13 cellular contexts compared by ENCODE assay signal in genomic region chr3:142944346-142944745, GRCh38. TPM values are rescaled to one million over a fixed set of nuclear protein-coding genes. Genes with fewer than 3 reads are reported as not detected.
A peak's percentile ranks its signal among the peaks of the same experiment; 100 is the strongest.
DNase-seq lines count a peak whose midpoint lies in the region; ATAC-seq lines count a peak whose summit lies in the region.
"Had no signal": no experiment of that assay in that cellular context is flagged by ENCODE, and none has a peak within 500 bp of the region (broad histone marks: within the 10 kb centered on the region; RNA-seq: fewer than 3 reads in every experiment).

No MANE protein-coding gene starts in this region.

- H3K27me3 ChIP-seq in CD4-positive, alpha-beta memory T cell (ENCODE audit: insufficient read depth, low read length), result no peaks in the 10 kb centered on the region

- no peaks in the 10 kb centered on the region for H3K36me3 ChIP-seq in CD4-positive, alpha-beta memory T cell (ENCODE audit: insufficient read depth, low read length)
- H3K36me3 ChIP-seq: SJCRH30 had no signal

- peak; percentile 76 for ATAC-seq in GM19455 (IDR thresholded peaks at IDR 0.05; ENCODE audit: unreplicated experiment)
- peak; percentile 62 for ATAC-seq in HG03342 (IDR thresholded peaks at IDR 0.05; ENCODE audit: unreplicated experiment)

- H3K9me3 ChIP-seq in CD4-positive, alpha-beta memory T cell (ENCODE audit: control insufficient read depth in 1 of 2, low read length in 2 of 2), result no peaks in the 10 kb centered on the region
- H3K9me3 ChIP-seq: SJCRH30 had no signal

- CTCF ChIA-PET in CD4-positive, alpha-beta memory T cell (lab: Charles Lee; ENCODE audit: partially characterized antibody), result interaction anchor here (1.0 to 2.2 kb wide), 3 partner anchors 14 to 61 kb away, joined by 3 to 5 read pairs (median 3); partner anchors contain the start of gene U2SURP

- DNase-seq in CD4-positive, alpha-beta memory T cell, result peak in 1 of 5 donors; percentile 16
- DNase-seq in activated T-helper 2 cell treated with anti-CD3 and anti-CD28 coated beads, Interferon-gamma antibody, Interleukin-2, Interleukin-4, amounts not matched to agents 10 μg/mL and 5 μg/mL and 100 μg/mL, durations not matched to agents 14 hours and 24 hours and 36 hours (ENCODE audit: low spot score), result no peak
- DNase-seq in NCI-H524 (lab: John Stamatoyannopoulos, UW) (no peak), NAMALWA (ENCODE audit: low spot score) (no peak), globus pallidus (ENCODE audit: low spot score) (no peak), NCI-H2227 (lab: John Stamatoyannopoulos, UW; ENCODE audit: unreplicated experiment) (no peak)
- DNase-seq: NCI-H1436 treated with DMSO at 0.1 percent for 48 hours; SJCRH30; stimulated activated CD4-positive, alpha-beta T cell treated with anti-CD3 and anti-CD28 coated beads, Interleukin-4, amount 100 ng/mL, for 4 hours had no signal

- peaks cover 16 to 21% (median 16%) of the 10 kb centered on the region in 4 donors for H3K4me1 Mint-ChIP-seq in CD4-positive, alpha-beta memory T cell
- H3K4me1 Mint-ChIP-seq in activated T-helper 2 cell treated with anti-CD3 and anti-CD28 coated beads, Interferon-gamma antibody, Interleukin-2, Interleukin-4, amounts not matched to agents 10 μg/mL and 5 μg/mL and 100 μg/mL, durations not matched to agents 14 hours and 24 hours and 36 hours (ENCODE audit: low read depth), result peaks cover 15% of the 10 kb centered on the region

- H3K4me3 Mint-ChIP-seq in CD4-positive, alpha-beta memory T cell, result peak overlapping the region; percentile 67 to 82 (median 75)
- peak overlapping the region; percentile 0 for H3K4me3 Mint-ChIP-seq in activated T-helper 2 cell treated with anti-CD3 and anti-CD28 coated beads, Interferon-gamma antibody, Interleukin-2, Interleukin-4, amounts not matched to agents 10 μg/mL and 5 μg/mL and 100 μg/mL, durations not matched to agents 14 hours and 24 hours and 36 hours (ENCODE audit: low read depth)
- H3K4me3 Mint-ChIP-seq: stimulated activated naive CD8-positive, alpha-beta T cell treated with anti-CD3 and anti-CD28 coated beads, Interleukin-15, Interleukin-2, amounts not matched to agents 100 ng/mL and 50 ng/mL, for 24 hours had no signal

- intact Hi-C loops in CD4-positive, alpha-beta memory T cell (cut with micrococcal nuclease), result no loop called here
- intact Hi-C loops in activated T-helper 2 cell treated with anti-CD3 and anti-CD28 coated beads, Interferon-gamma antibody, Interleukin-2, Interleukin-4, amounts not matched to agents 10 μg/mL and 5 μg/mL and 100 μg/mL, durations not matched to agents 14 hours and 24 hours and 36 hours (cut with micrococcal nuclease), result no loop called here

- no peaks in the 10 kb centered on the region for H3K36me3 Mint-ChIP-seq in CD4-positive, alpha-beta memory T cell
- H3K36me3 Mint-ChIP-seq in activated T-helper 2 cell treated with anti-CD3 and anti-CD28 coated beads, Interferon-gamma antibody, Interleukin-2, Interleukin-4, amounts not matched to agents 10 μg/mL and 5 μg/mL and 100 μg/mL, durations not matched to agents 14 hours and 24 hours and 36 hours (ENCODE audit: low read depth), result no peaks in the 10 kb centered on the region

- H3K27ac Mint-ChIP-seq in CD4-positive, alpha-beta memory T cell, result peak overlapping the region in 6 of 7 donors; percentile 8 to 85 (median 62)
- H3K27ac Mint-ChIP-seq in activated T-helper 2 cell treated with anti-CD3 and anti-CD28 coated beads, Interferon-gamma antibody, Interleukin-2, Interleukin-4, amounts not matched to agents 10 μg/mL and 5 μg/mL and 100 μg/mL, durations not matched to agents 14 hours and 24 hours and 36 hours, result no peak overlapping the region
- H3K27ac Mint-ChIP-seq: stimulated activated naive CD8-positive, alpha-beta T cell treated with anti-CD3 and anti-CD28 coated beads, Interleukin-15, Interleukin-2, amounts not matched to agents 100 ng/mL and 50 ng/mL, for 24 hours had no signal

- no peaks in the 10 kb centered on the region for H3K9me3 Mint-ChIP-seq in CD4-positive, alpha-beta memory T cell
- H3K9me3 Mint-ChIP-seq in activated T-helper 2 cell treated with anti-CD3 and anti-CD28 coated beads, Interferon-gamma antibody, Interleukin-2, Interleukin-4, amounts not matched to agents 10 μg/mL and 5 μg/mL and 100 μg/mL, durations not matched to agents 14 hours and 24 hours and 36 hours, result no peaks in the 10 kb centered on the region
- H3K9me3 Mint-ChIP-seq: stimulated activated naive CD8-positive, alpha-beta T cell treated with anti-CD3 and anti-CD28 coated beads, Interleukin-15, Interleukin-2, amounts not matched to agents 100 ng/mL and 50 ng/mL, for 24 hours had no signal

- peaks cover 15 to 21% of the 10 kb centered on the region in 2 donors for H3K27me3 Mint-ChIP-seq in CD4-positive, alpha-beta memory T cell
- H3K27me3 Mint-ChIP-seq in activated T-helper 2 cell treated with anti-CD3 and anti-CD28 coated beads, Interferon-gamma antibody, Interleukin-2, Interleukin-4, amounts not matched to agents 10 μg/mL and 5 μg/mL and 100 μg/mL, durations not matched to agents 14 hours and 24 hours and 36 hours (ENCODE audit: low read depth), result peaks cover 39% of the 10 kb centered on the region

- POLR2A ChIA-PET in CD4-positive, alpha-beta memory T cell (lab: Charles Lee; ENCODE audit: partially characterized antibody), result interaction anchor here (1.0 to 1.6 kb wide), 3 partner anchors 57 to 1027 kb away, joined by 3 to 6 read pairs (median 5); partner anchors contain the start of genes DIPK2A, TRPC1 and U2SURP

- H3K27ac ChIP-seq in CD4-positive, alpha-beta memory T cell (ENCODE audit: low read depth, low read length), result no peak overlapping the region
- H3K27ac ChIP-seq: SJCRH30 had no signal

- H3K4me3 ChIP-seq in CD4-positive, alpha-beta memory T cell (ENCODE audit: low read length in 2 of 2), result peak overlapping the region in 1 of 2 donors; percentile 39
- H3K4me3 ChIP-seq: SJCRH30 had no signal

- peaks cover 9% of the 10 kb centered on the region for H3K4me1 ChIP-seq in CD4-positive, alpha-beta memory T cell (ENCODE audit: insufficient read depth, low read length)
- H3K4me1 ChIP-seq: SJCRH30 had no signal

RNA-seq across cellular contexts. Expression of gene PAQR9, which starts 19.1 kb away (rescaled TPM):
- total RNA-seq in CD4-positive, alpha-beta memory T cell, result not detected
- not detected for polyA plus RNA-seq in CD4-positive, alpha-beta memory T cell
- total RNA-seq in activated T-helper 2 cell treated with anti-CD3 and anti-CD28 coated beads, Interferon-gamma antibody, Interleukin-2, Interleukin-4, amounts not matched to agents 10 μg/mL and 5 μg/mL and 100 μg/mL, durations not matched to agents 14 hours and 24 hours and 36 hours, result not detected in 2 replicates
- total RNA-seq: myocyte had no signal

RNA-seq across cellular contexts. Expression of gene PCOLCE2, which starts 55.5 kb away (rescaled TPM):
- total RNA-seq in CD4-positive, alpha-beta memory T cell, result not detected
- not detected for polyA plus RNA-seq in CD4-positive, alpha-beta memory T cell
- not detected in 2 replicates for total RNA-seq in activated T-helper 2 cell treated with anti-CD3 and anti-CD28 coated beads, Interferon-gamma antibody, Interleukin-2, Interleukin-4, amounts not matched to agents 10 μg/mL and 5 μg/mL and 100 μg/mL, durations not matched to agents 14 hours and 24 hours and 36 hours

RNA-seq across cellular contexts. Expression of gene U2SURP, which starts 57.0 kb away (rescaled TPM):
- total RNA-seq in CD4-positive, alpha-beta memory T cell, result 100 to 1,000 TPM; 137 TPM
- 100 to 1,000 TPM in 1 of 2 donors, 10 to 100 TPM in 1; 97.6 to 115 TPM for polyA plus RNA-seq in CD4-positive, alpha-beta memory T cell
- total RNA-seq in activated T-helper 2 cell treated with anti-CD3 and anti-CD28 coated beads, Interferon-gamma antibody, Interleukin-2, Interleukin-4, amounts not matched to agents 10 μg/mL and 5 μg/mL and 100 μg/mL, durations not matched to agents 14 hours and 24 hours and 36 hours, result 176 TPM in 2 replicates
